ENCODE assay signal across 8 cellular contexts in genomic region chr12:1795221-1795784, GRCh38. TPM values are rescaled to one million over a fixed set of nuclear protein-coding genes. Genes with fewer than 3 reads are reported as not detected.
DNase-seq lines count a peak whose midpoint lies in the region; ATAC-seq and TF ChIP-seq lines count a peak whose summit lies in the region.

No MANE protein-coding gene starts in this region.

- H3K4me1 ChIP-seq in heart right ventricle: peaks cover 3 to 59% (median 38%) of the 10 kb centered on the region in 9 donors
- H3K4me1 ChIP-seq in upper lobe of right lung: peaks cover 11% of the 10 kb centered on the region

- H3K4me3 ChIP-seq in heart right ventricle (peak overlapping the region in 5 of 10 donors; percentile 62 to 75 (median 68)), upper lobe of right lung (no peak overlapping the region)

- H3K4me1 Mint-ChIP-seq in activated naive CD8-positive, alpha-beta T cell treated with anti-CD3 and anti-CD28 coated beads, Interleukin-2, amount 10 ng/mL, durations not matched to agents 7 days and 5 days: peaks cover 26% of the 10 kb centered on the region
- H3K4me1 Mint-ChIP-seq in memory B cell: peaks cover 21% of the 10 kb centered on the region

- H3K36me3 ChIP-seq in heart right ventricle (no peaks in the 10 kb centered on the region), upper lobe of right lung (no peaks in the 10 kb centered on the region)

- H3K27ac Mint-ChIP-seq in activated naive CD8-positive, alpha-beta T cell treated with anti-CD3 and anti-CD28 coated beads, Interleukin-2, amount 10 ng/mL, durations not matched to agents 7 days and 5 days: peak overlapping the region; percentile 75
- no peak overlapping the region for H3K27ac Mint-ChIP-seq in memory B cell

- DNase-seq in heart right ventricle: no peak
- DNase-seq in cardiac septum (ENCODE audit: low spot score): no peak
- peak; percentile 20 for DNase-seq in activated naive CD8-positive, alpha-beta T cell treated with anti-CD3 and anti-CD28 coated beads, Interleukin-2, amount 10 ng/mL, durations not matched to agents 7 days and 5 days
- DNase-seq in memory B cell (ENCODE audit: low spot score in 2 of 2): no peak
- DNase-seq in upper lobe of right lung: peak; percentile 61
- no peak for DNase-seq in ACHN
- DNase-seq in cerebellar nuclear complex (lab: John Stamatoyannopoulos, UW): no peak

- intact Hi-C loops in heart right ventricle (cut with DNase I): loop anchor here in 9 of 10 donors (2.0 to 10.0 kb wide), 7 partner anchors 143 to 789 kb away; no protein-coding TSS in a partner anchor
- intact Hi-C loops in cardiac septum (cut with DNase I): loop anchor here (5.0 to 10.0 kb wide), 2 partner anchors 242 to 489 kb away; no protein-coding TSS in a partner anchor
- intact Hi-C loops in upper lobe of right lung (cut with DNase I): loop anchor here (5.0 kb wide), 1 partner anchor 142 kb away; no protein-coding TSS in a partner anchor

- no peak for TF ChIP-seq CTCF in heart right ventricle (IDR thresholded peaks at IDR 0.05)
- no peak for TF ChIP-seq CTCF in upper lobe of right lung (IDR thresholded peaks at IDR 0.05)

- H3K27me3 ChIP-seq in heart right ventricle: no peaks in the 10 kb centered on the region
- no peaks in the 10 kb centered on the region for H3K27me3 ChIP-seq in upper lobe of right lung

- H3K36me3 Mint-ChIP-seq in activated naive CD8-positive, alpha-beta T cell treated with anti-CD3 and anti-CD28 coated beads, Interleukin-2, amount 10 ng/mL, durations not matched to agents 7 days and 5 days: no peaks in the 10 kb centered on the region
- no peaks in the 10 kb centered on the region for H3K36me3 Mint-ChIP-seq in memory B cell

- no peaks in the 10 kb centered on the region for H3K9me3 ChIP-seq in heart right ventricle
- no peaks in the 10 kb centered on the region for H3K9me3 ChIP-seq in upper lobe of right lung

- in situ Hi-C loops in ACHN (cut with HindIII; ENCODE audit: low pct_ligation_motif_present, low pct_unique_long_range_greater_than_20kb, low sequenced_read_pairs): loop anchor here (25.0 kb wide), 1 partner anchor 133 kb away; no protein-coding TSS in a partner anchor

- POLR2A ChIA-PET in activated naive CD8-positive, alpha-beta T cell treated with anti-CD3 and anti-CD28 coated beads, Interleukin-2, amount 10 ng/mL, durations not matched to agents 7 days and 5 days (lab: Charles Lee): interaction anchor here (0.9 to 2.7 kb wide), 5 partner anchors 121 to 210 kb away, joined by 3 to 22 read pairs (median 7); no protein-coding TSS in a partner anchor

- no peak for ATAC-seq in heart right ventricle
- no peak for ATAC-seq in activated naive CD8-positive, alpha-beta T cell treated with anti-CD3 and anti-CD28 coated beads, Interleukin-2, amount 10 ng/mL, durations not matched to agents 7 days and 5 days (ENCODE audit: low read depth)
- ATAC-seq in memory B cell (ENCODE audit: low read depth): no peak
- ATAC-seq in upper lobe of right lung: no peak
- no peak for ATAC-seq in HG03565 (IDR thresholded peaks at IDR 0.05; ENCODE audit: unreplicated experiment)

- peak overlapping the region; percentile 68 for H3K4me3 Mint-ChIP-seq in activated naive CD8-positive, alpha-beta T cell treated with anti-CD3 and anti-CD28 coated beads, Interleukin-2, amount 10 ng/mL, durations not matched to agents 7 days and 5 days
- peak overlapping the region; percentile 83 for H3K4me3 Mint-ChIP-seq in memory B cell

- 66 to 67% methylated on average over 19 of the region's 19 CpGs for WGBS in heart right ventricle, 2 donors

- H3K9me3 Mint-ChIP-seq in activated naive CD8-positive, alpha-beta T cell treated with anti-CD3 and anti-CD28 coated beads, Interleukin-2, amount 10 ng/mL, durations not matched to agents 7 days and 5 days: no peaks in the 10 kb centered on the region
- no peaks in the 10 kb centered on the region for H3K9me3 Mint-ChIP-seq in memory B cell

- H3K27me3 Mint-ChIP-seq in activated naive CD8-positive, alpha-beta T cell treated with anti-CD3 and anti-CD28 coated beads, Interleukin-2, amount 10 ng/mL, durations not matched to agents 7 days and 5 days: no peaks in the 10 kb centered on the region
- H3K27me3 Mint-ChIP-seq in memory B cell: no peaks in the 10 kb centered on the region

- H3K27ac ChIP-seq in heart right ventricle (peak overlapping the region in 9 of 10 donors; percentile 12 to 88 (median 75)), upper lobe of right lung (peak overlapping the region; percentile 58)

RNA-seq across cellular contexts. Expression of gene LRTM2, which starts 25.1 kb away (rescaled TPM):
- total RNA-seq in heart right ventricle (not detected), cardiac septum (not detected), upper lobe of right lung (not detected)
- not detected for polyA plus RNA-seq in heart right ventricle
- not detected for total RNA-seq in activated naive CD8-positive, alpha-beta T cell treated with anti-CD3 and anti-CD28 coated beads, Interleukin-2, amount 10 ng/mL, durations not matched to agents 7 days and 5 days

Comparison
In these comparisons a context has a peak if more than half of its experiments do, and no peak if none do; other contexts are left out.
1. DNase-seq: peak in activated naive CD8-positive, alpha-beta T cell treated with anti-CD3 and anti-CD28 coated beads, Interleukin-2, amount 10 ng/mL, durations not matched to agents 7 days and 5 days (single experiment) and upper lobe of right lung (single experiment); none in heart right ventricle (0 of 2), cardiac septum (single experiment), memory B cell (0 of 2), ACHN (single experiment) and cerebellar nuclear complex (0 of 2).